In the genomic region with DNA sequence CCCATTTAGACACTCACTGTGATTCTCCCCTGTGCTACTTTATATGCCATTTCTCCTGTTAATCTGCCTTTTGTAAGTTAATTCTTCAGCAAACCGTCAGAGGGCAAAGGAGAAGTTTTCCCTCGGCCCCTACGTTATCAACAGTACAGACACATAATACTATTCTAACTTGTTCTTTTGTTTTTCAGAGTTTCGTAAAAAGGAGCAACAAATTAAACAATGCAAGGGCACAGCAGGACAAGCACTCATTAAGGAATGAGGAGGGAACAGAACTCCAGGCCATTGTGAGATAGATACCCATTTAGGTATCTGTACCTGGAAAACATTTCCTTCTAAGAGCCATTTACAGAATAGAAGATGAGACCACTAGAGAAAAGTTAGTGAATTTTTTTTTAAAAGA, we compare ENCODE assay signal across 1 cellular context.
TF ChIP-seq lines count a peak whose summit lies in the region.

No MANE protein-coding gene starts in this region.

TF ChIP-seq in GM23338, 12 proteins besides CTCF, POLR2A, EP300 and RAD21:
- TF ChIP-seq EZH2phosphoT487 (IDR thresholded peaks at IDR 0.05; ENCODE audit: unreplicated experiment) (no peak), CREB1 (CRISPR knock-in tag; IDR thresholded peaks at IDR 0.05; ENCODE audit: low read depth) (no peak), EZH2 (IDR thresholded peaks at IDR 0.05; ENCODE audit: low read depth, unreplicated experiment) (no peak), STAT1 (IDR thresholded peaks at IDR 0.05; ENCODE audit: unreplicated experiment) (no peak), JUNB (IDR thresholded peaks at IDR 0.05; ENCODE audit: unreplicated experiment) (no peak), ZNF114 (CRISPR knock-in tag; IDR thresholded peaks at IDR 0.05) (no peak), NANOG (IDR thresholded peaks at IDR 0.05; ENCODE audit: borderline replicate concordance) (no peak; the same call in 1 of the 2 replicates), POLR2AphosphoS5 (IDR thresholded peaks at IDR 0.05; ENCODE audit: low read depth) (no peak), ZNF331 (CRISPR knock-in tag; IDR thresholded peaks at IDR 0.05; ENCODE audit: low read depth) (no peak)
- TF ChIP-seq, protein P1, sequence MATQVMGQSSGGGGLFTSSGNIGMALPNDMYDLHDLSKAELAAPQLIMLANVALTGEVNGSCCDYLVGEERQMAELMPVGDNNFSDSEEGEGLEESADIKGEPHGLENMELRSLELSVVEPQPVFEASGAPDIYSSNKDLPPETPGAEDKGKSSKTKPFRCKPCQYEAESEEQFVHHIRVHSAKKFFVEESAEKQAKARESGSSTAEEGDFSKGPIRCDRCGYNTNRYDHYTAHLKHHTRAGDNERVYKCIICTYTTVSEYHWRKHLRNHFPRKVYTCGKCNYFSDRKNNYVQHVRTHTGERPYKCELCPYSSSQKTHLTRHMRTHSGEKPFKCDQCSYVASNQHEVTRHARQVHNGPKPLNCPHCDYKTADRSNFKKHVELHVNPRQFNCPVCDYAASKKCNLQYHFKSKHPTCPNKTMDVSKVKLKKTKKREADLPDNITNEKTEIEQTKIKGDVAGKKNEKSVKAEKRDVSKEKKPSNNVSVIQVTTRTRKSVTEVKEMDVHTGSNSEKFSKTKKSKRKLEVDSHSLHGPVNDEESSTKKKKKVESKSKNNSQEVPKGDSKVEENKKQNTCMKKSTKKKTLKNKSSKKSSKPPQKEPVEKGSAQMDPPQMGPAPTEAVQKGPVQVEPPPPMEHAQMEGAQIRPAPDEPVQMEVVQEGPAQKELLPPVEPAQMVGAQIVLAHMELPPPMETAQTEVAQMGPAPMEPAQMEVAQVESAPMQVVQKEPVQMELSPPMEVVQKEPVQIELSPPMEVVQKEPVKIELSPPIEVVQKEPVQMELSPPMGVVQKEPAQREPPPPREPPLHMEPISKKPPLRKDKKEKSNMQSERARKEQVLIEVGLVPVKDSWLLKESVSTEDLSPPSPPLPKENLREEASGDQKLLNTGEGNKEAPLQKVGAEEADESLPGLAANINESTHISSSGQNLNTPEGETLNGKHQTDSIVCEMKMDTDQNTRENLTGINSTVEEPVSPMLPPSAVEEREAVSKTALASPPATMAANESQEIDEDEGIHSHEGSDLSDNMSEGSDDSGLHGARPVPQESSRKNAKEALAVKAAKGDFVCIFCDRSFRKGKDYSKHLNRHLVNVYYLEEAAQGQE (IDR thresholded peaks at IDR 0.05; ENCODE audit: unreplicated experiment): no peak
- TF ChIP-seq, protein P2, sequence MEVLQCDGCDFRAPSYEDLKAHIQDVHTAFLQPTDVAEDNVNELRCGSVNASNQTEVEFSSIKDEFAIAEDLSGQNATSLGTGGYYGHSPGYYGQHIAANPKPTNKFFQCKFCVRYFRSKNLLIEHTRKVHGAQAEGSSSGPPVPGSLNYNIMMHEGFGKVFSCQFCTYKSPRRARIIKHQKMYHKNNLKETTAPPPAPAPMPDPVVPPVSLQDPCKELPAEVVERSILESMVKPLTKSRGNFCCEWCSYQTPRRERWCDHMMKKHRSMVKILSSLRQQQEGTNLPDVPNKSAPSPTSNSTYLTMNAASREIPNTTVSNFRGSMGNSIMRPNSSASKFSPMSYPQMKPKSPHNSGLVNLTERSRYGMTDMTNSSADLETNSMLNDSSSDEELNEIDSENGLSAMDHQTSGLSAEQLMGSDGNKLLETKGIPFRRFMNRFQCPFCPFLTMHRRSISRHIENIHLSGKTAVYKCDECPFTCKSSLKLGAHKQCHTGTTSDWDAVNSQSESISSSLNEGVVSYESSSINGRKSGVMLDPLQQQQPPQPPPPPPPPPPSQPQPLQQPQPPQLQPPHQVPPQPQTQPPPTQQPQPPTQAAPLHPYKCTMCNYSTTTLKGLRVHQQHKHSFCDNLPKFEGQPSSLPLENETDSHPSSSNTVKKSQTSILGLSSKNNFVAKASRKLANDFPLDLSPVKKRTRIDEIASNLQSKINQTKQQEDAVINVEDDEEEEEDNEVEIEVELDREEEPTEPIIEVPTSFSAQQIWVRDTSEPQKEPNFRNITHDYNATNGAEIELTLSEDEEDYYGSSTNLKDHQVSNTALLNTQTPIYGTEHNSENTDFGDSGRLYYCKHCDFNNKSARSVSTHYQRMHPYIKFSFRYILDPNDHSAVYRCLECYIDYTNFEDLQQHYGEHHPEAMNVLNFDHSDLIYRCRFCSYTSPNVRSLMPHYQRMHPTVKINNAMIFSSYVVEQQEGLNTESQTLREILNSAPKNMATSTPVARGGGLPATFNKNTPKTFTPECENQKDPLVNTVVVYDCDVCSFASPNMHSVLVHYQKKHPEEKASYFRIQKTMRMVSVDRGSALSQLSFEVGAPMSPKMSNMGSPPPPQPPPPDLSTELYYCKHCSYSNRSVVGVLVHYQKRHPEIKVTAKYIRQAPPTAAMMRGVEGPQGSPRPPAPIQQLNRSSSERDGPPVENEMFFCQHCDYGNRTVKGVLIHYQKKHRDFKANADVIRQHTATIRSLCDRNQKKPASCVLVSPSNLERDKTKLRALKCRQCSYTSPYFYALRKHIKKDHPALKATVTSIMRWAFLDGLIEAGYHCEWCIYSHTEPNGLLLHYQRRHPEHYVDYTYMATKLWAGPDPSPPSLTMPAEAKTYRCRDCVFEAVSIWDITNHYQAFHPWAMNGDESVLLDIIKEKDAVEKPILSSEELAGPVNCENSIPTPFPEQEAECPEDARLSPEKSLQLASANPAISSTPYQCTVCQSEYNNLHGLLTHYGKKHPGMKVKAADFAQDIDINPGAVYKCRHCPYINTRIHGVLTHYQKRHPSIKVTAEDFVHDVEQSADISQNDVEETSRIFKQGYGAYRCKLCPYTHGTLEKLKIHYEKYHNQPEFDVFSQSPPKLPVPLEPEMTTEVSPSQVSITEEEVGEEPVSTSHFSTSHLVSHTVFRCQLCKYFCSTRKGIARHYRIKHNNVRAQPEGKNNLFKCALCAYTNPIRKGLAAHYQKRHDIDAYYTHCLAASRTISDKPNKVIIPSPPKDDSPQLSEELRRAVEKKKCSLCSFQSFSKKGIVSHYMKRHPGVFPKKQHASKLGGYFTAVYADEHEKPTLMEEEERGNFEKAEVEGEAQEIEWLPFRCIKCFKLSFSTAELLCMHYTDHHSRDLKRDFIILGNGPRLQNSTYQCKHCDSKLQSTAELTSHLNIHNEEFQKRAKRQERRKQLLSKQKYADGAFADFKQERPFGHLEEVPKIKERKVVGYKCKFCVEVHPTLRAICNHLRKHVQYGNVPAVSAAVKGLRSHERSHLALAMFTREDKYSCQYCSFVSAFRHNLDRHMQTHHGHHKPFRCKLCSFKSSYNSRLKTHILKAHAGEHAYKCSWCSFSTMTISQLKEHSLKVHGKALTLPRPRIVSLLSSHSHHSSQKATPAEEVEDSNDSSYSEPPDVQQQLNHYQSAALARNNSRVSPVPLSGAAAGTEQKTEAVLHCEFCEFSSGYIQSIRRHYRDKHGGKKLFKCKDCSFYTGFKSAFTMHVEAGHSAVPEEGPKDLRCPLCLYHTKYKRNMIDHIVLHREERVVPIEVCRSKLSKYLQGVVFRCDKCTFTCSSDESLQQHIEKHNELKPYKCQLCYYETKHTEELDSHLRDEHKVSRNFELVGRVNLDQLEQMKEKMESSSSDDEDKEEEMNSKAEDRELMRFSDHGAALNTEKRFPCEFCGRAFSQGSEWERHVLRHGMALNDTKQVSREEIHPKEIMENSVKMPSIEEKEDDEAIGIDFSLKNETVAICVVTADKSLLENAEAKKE (CRISPR knock-in tag; IDR thresholded peaks at IDR 0.05): no peak
- TF ChIP-seq, protein P3, sequence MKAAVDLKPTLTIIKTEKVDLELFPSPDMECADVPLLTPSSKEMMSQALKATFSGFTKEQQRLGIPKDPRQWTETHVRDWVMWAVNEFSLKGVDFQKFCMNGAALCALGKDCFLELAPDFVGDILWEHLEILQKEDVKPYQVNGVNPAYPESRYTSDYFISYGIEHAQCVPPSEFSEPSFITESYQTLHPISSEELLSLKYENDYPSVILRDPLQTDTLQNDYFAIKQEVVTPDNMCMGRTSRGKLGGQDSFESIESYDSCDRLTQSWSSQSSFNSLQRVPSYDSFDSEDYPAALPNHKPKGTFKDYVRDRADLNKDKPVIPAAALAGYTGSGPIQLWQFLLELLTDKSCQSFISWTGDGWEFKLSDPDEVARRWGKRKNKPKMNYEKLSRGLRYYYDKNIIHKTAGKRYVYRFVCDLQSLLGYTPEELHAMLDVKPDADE (IDR thresholded peaks at IDR 0.05): no peak
